In the genomic region with DNA sequence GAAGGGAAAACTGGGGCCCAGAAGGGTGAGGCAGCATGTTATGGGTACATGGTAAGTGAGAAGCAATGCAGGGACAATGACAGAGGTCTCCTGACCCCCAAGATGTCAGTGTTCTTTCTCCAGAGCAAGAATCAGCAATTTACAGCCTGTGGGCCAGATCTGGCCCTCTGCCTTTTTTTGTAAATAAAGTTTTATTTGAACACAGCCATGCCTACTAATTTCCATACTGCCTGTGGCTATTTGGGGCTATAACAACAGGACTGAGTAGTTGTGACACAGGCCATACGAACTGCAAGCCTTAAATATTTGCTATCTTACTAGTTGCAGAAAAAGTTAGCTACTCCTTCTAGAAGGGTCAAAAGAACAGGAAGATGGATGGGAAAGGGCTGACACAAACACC, we compare ENCODE assay signal across 8 cellular contexts. TPM values are rescaled to one million over a fixed set of nuclear protein-coding genes. Genes with fewer than 3 reads are reported as not detected.
"Had no signal": no experiment of that assay in that cellular context is flagged by ENCODE, and none has a peak within 500 bp of the region (broad histone marks: within the 10 kb centered on the region; RNA-seq: fewer than 3 reads in every experiment).

No MANE protein-coding gene starts in this region.

- H3K4me3 Mint-ChIP-seq: GM23338, H9 had no signal

- H3K9me3 Mint-ChIP-seq: H9 had no signal

- H2AFZ ChIP-seq: GM23338 had no signal

- H3K4me3 ChIP-seq: GM23338 had no signal

- ATAC-seq: GM23338 had no signal

- H3K9ac ChIP-seq: KMS-11 had no signal

- H3K4me2 ChIP-seq: GM23338, KMS-11 had no signal

- H3K27ac ChIP-seq: HL-60, KMS-11 had no signal

- H3K27ac Mint-ChIP-seq: GM23338 had no signal

- DNase-seq: H9, HCEC 1CT, IMR-90, KBM-7 had no signal

RNA-seq across cellular contexts. Expression of a gene that starts 52.5 kb away (rescaled TPM):
- total RNA-seq: GM23338, HT1080, IMR-90 had no signal
- polyA plus RNA-seq: GM23338, IMR-90 had no signal
